ENCODE assay signal across 9 cellular contexts in the genomic region with DNA sequence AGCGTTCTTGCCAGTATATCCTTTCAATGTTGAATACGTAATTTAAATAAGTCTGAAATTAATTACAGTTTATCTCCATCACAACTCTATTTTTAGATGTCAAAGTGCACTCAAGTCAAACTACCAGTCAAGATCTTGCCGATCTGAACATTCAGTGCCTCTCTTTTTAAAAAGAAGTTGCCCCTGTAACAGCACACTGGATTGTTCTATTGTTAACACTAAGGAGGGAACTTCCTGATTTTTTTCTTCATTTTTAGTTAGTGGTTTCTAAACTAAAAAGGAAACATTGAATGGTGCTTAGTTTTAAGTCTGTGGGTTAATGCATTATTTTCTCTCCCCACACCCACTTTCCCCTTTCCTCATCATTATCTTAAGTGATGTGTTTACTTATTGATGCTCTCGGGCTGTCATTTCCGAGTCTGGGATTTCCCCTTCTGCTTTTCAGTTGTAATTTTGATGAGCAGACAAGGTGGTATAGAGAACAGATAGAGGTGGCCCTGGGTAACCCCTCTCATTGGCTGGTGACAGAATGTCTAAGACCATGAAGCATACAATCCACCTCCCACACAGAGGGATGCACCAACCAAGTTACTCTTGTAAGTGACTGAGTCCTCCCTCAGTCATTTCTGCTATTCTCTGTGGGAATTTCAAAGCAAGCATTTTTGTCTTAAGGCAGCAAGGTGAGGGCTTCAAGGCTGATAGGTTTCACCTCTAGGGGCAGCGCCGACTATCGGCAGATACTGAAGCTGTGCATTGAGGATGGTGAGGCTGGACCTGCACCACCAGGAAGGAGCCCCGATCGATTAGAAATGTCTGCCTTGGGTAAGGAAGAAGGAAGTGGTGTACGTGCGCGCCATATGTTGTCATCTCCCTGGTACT. TPM values are rescaled to one million over a fixed set of nuclear protein-coding genes. Genes with fewer than 3 reads are reported as not detected.
DNase-seq lines count a peak whose midpoint lies in the region; ATAC-seq, FAIRE-seq and TF ChIP-seq lines count a peak whose summit lies in the region.
"Had no signal": no experiment of that assay in that cellular context is flagged by ENCODE, and none has a peak within 500 bp of the region (broad histone marks: within the 10 kb centered on the region; RNA-seq: fewer than 3 reads in every experiment).

No MANE protein-coding gene starts in this region.

- H4K20me1 ChIP-seq in neural progenitor cell (ENCODE audit: low read depth): no peaks in the 10 kb centered on the region

- no peaks in the 10 kb centered on the region for H3K9me3 Mint-ChIP-seq in neural progenitor cell

- H3K4me2 ChIP-seq in neural progenitor cell: no peak overlapping the region

- ATAC-seq in HG03521 (IDR thresholded peaks at IDR 0.05; ENCODE audit: unreplicated experiment) (peak; percentile 32), HG02623 (IDR thresholded peaks at IDR 0.05; ENCODE audit: unreplicated experiment) (no peak)

- H3K4me1 Mint-ChIP-seq in neural progenitor cell: no peaks in the 10 kb centered on the region

- H3K36me3 ChIP-seq in GM06990 (ENCODE audit: control insufficient read depth, insufficient read depth, low read length) (no peaks in the 10 kb centered on the region), neural progenitor cell (no peaks in the 10 kb centered on the region), esophagus squamous epithelium (no peaks in the 10 kb centered on the region)

- H3K27ac ChIP-seq in neural progenitor cell: no peak overlapping the region
- H3K27ac ChIP-seq in esophagus squamous epithelium: no peak overlapping the region

- 66 to 77% methylated on average over 10 to 13 of the region's 13 CpGs for WGBS in esophagus squamous epithelium, 2 donors

- FAIRE-seq in HTR-8/SVneo (lab: Jason Lieb, UNC): no peak

- intact Hi-C loops in esophagus squamous epithelium (cut with DNase I): no loop called here

- H3K4me3 ChIP-seq in GM06990 (replicated peaks; ENCODE audit: low read depth, low read length) (no peak overlapping the region), neural progenitor cell (no peak overlapping the region), esophagus squamous epithelium (no peak overlapping the region)

- H3K27ac Mint-ChIP-seq in neural progenitor cell: no peak overlapping the region

- no peaks in the 10 kb centered on the region for H3F3A ChIP-seq in neural progenitor cell (ENCODE audit: low read depth)

- H3K79me2 ChIP-seq in neural progenitor cell (ENCODE audit: low read depth): no peaks in the 10 kb centered on the region

- H2AFZ ChIP-seq in neural progenitor cell (replicated peaks): no peak overlapping the region

- no peaks in the 10 kb centered on the region for H3K4me1 ChIP-seq in neural progenitor cell
- no peaks in the 10 kb centered on the region for H3K4me1 ChIP-seq in esophagus squamous epithelium

- H3K36me3 Mint-ChIP-seq in neural progenitor cell: no peaks in the 10 kb centered on the region

- no peak overlapping the region for H3K4me3 Mint-ChIP-seq in neural progenitor cell

- no peak for TF ChIP-seq POLR2A in esophagus squamous epithelium (IDR thresholded peaks at IDR 0.05)

- H3K9ac ChIP-seq in neural progenitor cell: no peak overlapping the region

- H3K27me3 ChIP-seq in GM06990 (replicated peaks; ENCODE audit: control insufficient read depth, insufficient read depth, low read length) (no peaks in the 10 kb centered on the region), neural progenitor cell (no peaks in the 10 kb centered on the region), esophagus squamous epithelium (no peaks in the 10 kb centered on the region)

- DNase-seq in GM06990 (ENCODE audit: extremely low read depth, insufficient read length): peak; percentile 13
- DNase-seq in activated CD8-positive, alpha-beta memory T cell treated with anti-CD3 and anti-CD28 coated beads for 48 hours (ENCODE audit: low read depth in 2 of 3, low spot score in 2 of 3): peak in 2 of 3 experiments; percentile 25 to 41
- no peak for DNase-seq in neural progenitor cell (ENCODE audit: low spot score)
- no peak for DNase-seq in EL
- no peak for DNase-seq in HTR-8/SVneo (ENCODE audit: insufficient read length, low spot score)
- no peak for DNase-seq in esophagus squamous epithelium (lab: John Stamatoyannopoulos, UW)
- DNase-seq: aorta had no signal

- H3K9me3 ChIP-seq in neural progenitor cell (ENCODE audit: low read depth) (no peaks in the 10 kb centered on the region), esophagus squamous epithelium (no peaks in the 10 kb centered on the region)

- peaks cover 3% of the 10 kb centered on the region for H3K27me3 Mint-ChIP-seq in neural progenitor cell (ENCODE audit: insufficient read depth, low read depth)

- TF ChIP-seq CTCF in GM06990 (IDR thresholded peaks at IDR 0.05; ENCODE audit: insufficient read depth, low read length, poor library complexity, severe bottlenecking) (peak; percentile 54), neural progenitor cell (IDR thresholded peaks at IDR 0.05) (peak; percentile 39), esophagus squamous epithelium (IDR thresholded peaks at IDR 0.05) (peak in 1 of 6 experiments; percentile 7)

RNA-seq across cellular contexts. Expression of gene CHN2, which starts 49.4 kb away (rescaled TPM):
- total RNA-seq in neural progenitor cell (ENCODE audit: low replicate concordance): 6.6 and 7.7 TPM in 2 replicates
- 1 to 10 TPM in 2 of 4 donors, under 1 TPM in 2; 0.08 to 8.6 (median 1.7) TPM for total RNA-seq in esophagus squamous epithelium

Comparison
In these comparisons a context has a peak if more than half of its experiments do, and no peak if none do; other contexts are left out.
1. DNase-seq: peak in GM06990 (single experiment) and activated CD8-positive, alpha-beta memory T cell treated with anti-CD3 and anti-CD28 coated beads for 48 hours (2 of 3); none in neural progenitor cell (single experiment), EL (single experiment), HTR-8/SVneo (single experiment) and esophagus squamous epithelium (single experiment).